27 cellular contexts compared by ENCODE assay signal in the genomic region with DNA sequence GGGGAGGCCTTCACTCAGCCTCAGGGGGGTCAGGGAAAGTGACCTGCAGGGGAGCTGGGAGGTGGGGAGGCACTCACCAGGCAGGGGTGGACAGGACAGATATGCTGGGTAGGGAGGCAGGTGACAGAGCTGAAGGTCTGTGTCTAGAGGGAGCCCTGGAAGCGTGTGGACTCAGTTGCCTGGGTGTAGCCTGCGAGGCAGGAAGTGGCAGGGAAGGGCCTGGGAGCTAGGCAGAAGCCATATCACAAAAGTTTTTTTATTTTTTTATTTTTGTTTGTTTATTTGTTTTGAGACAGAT. TPM values are rescaled to one million over a fixed set of nuclear protein-coding genes. Genes with fewer than 3 reads are reported as not detected.
A peak's percentile ranks its signal among the peaks of the same experiment; 100 is the strongest.
DNase-seq lines count a peak whose midpoint lies in the region; ATAC-seq, FAIRE-seq and TF ChIP-seq lines count a peak whose summit lies in the region.
"Had no signal": no experiment of that assay in that cellular context is flagged by ENCODE, and none has a peak within 500 bp of the region (broad histone marks: within the 10 kb centered on the region; RNA-seq: fewer than 3 reads in every experiment).

No MANE protein-coding gene starts in this region.

- no peak overlapping the region for H3K14ac ChIP-seq in trophoblast cell (ENCODE audit: low read length)

- H3K4me2 ChIP-seq in HepG2 (ENCODE audit: low read depth, low read length) (no peak overlapping the region), trophoblast cell (ENCODE audit: low read length) (no peak overlapping the region)
- H3K4me2 ChIP-seq: BLaER1, smooth muscle cell had no signal

- H2AK5ac ChIP-seq in trophoblast cell (ENCODE audit: low read length): no peak overlapping the region

- BruUV-seq in HepG2 (replicated peaks; lab: Mats Ljungman, UMichigan): no TSS peak

- TF ChIP-seq CTCF in HepG2 (CRISPR knock-in tag; IDR thresholded peaks at IDR 0.05): no peak

- H3K79me2 ChIP-seq in HepG2 (ENCODE audit: insufficient read depth, low read length) (no peaks in the 10 kb centered on the region), trophoblast cell (ENCODE audit: control insufficient read depth, insufficient read depth, low read length, poor library complexity) (no peaks in the 10 kb centered on the region)

- H3K9me3 ChIP-seq in HepG2 (ENCODE audit: low read length): no peaks in the 10 kb centered on the region
- H3K9me3 ChIP-seq in trophoblast cell (ENCODE audit: insufficient read depth, low read depth, low read length): peaks cover 3% of the 10 kb centered on the region
- H3K9me3 ChIP-seq: BLaER1, breast epithelium, left ventricle myocardium inferior had no signal

- peaks cover 17% of the 10 kb centered on the region for H3K4me1 ChIP-seq in HepG2 (ENCODE audit: insufficient read depth, low read length)
- H3K4me1 ChIP-seq in trophoblast cell (ENCODE audit: control insufficient read depth in 1 of 2, insufficient read depth in 2 of 2, low read length in 2 of 2): no peaks in the 10 kb centered on the region
- H3K4me1 ChIP-seq: breast epithelium, foreskin keratinocyte had no signal

- H2BK120ac ChIP-seq in trophoblast cell (ENCODE audit: insufficient read depth, low read length, poor library complexity): no peak overlapping the region

- no peak overlapping the region for H3K18ac ChIP-seq in trophoblast cell (ENCODE audit: low read length)

- H3K9ac ChIP-seq in HepG2 (ENCODE audit: insufficient read depth, low read depth, low read length): no peak overlapping the region
- no peak overlapping the region for H3K9ac ChIP-seq in trophoblast cell (ENCODE audit: low read length)
- H3K9ac ChIP-seq: BLaER1 had no signal

- H3K4me1 Mint-ChIP-seq in activated T-helper 17 cell treated with anti-CD3 and anti-CD28 coated beads, Interleukin-2, amount 50 U/mL, for 72 hours: peaks cover 10% of the 10 kb centered on the region

- H3K23ac ChIP-seq in trophoblast cell (ENCODE audit: low read length): no peak overlapping the region

- FAIRE-seq in HepG2 (lab: Jason Lieb, UNC): no peak
- FAIRE-seq: colon, GM12891, H54, HTR-8/SVneo had no signal

- no peaks in the 10 kb centered on the region for H3K36me3 Mint-ChIP-seq in activated naive CD4-positive, alpha-beta T cell treated with anti-CD3 and anti-CD28 coated beads, Interleukin-2, amount 50 U/mL, for 72 hours
- no peaks in the 10 kb centered on the region for H3K36me3 Mint-ChIP-seq in activated T-helper 17 cell treated with anti-CD3 and anti-CD28 coated beads, Interleukin-2, amount 50 U/mL, for 72 hours (ENCODE audit: low read depth)

- no peak overlapping the region for H3K4me3 Mint-ChIP-seq in activated T-helper 17 cell treated with anti-CD3 and anti-CD28 coated beads, Interleukin-2, amount 50 U/mL, for 72 hours
- H3K4me3 Mint-ChIP-seq: activated CD4-positive, alpha-beta T cell treated with anti-CD3 and anti-CD28 coated beads, Interleukin-2, amount 10 ng/mL, durations not matched to agents 7 days and 5 days; stimulated activated memory B cell treated with anti-CD40 and anti-IgM and Interleukin-4, amounts not matched to agents 10 μg/mL and 1 μg/mL and 100 μg/mL, for 72 hours; T-helper 17 cell had no signal

- no peak for DNase-seq in activated naive CD4-positive, alpha-beta T cell treated with anti-CD3 and anti-CD28 coated beads, Interleukin-2, amount 50 U/mL, for 72 hours (ENCODE audit: low spot score in 2 of 2)
- DNase-seq in activated naive CD4-positive, alpha-beta T cell treated with anti-CD3 and anti-CD28 coated beads, Interleukin-2, amount 50 U/mL, for 16 hours: no peak
- DNase-seq in HepG2 (ENCODE audit: low spot score) (no peak), trophoblast cell (no peak), NCI-H2029 (lab: John Stamatoyannopoulos, UW) (no peak), NCI-H2107 (lab: John Stamatoyannopoulos, UW) (no peak)
- DNase-seq: ACHN; activated CD4-positive, alpha-beta T cell treated with anti-CD3 and anti-CD28 coated beads, Interleukin-2, amount 10 ng/mL, durations not matched to agents 7 days and 5 days; Calu3; effector memory CD4-positive, alpha-beta T cell; foreskin keratinocyte; left ventricle myocardium inferior; NCI-H146; NCI-H2171 treated with DMSO at 0.1 percent for 48 hours; NCI-H524 treated with DMSO at 0.1 percent for 48 hours; nucleus accumbens; T-helper 17 cell had no signal

- peak overlapping the region; percentile 60 to 84 for H3K27ac Mint-ChIP-seq in activated naive CD4-positive, alpha-beta T cell treated with anti-CD3 and anti-CD28 coated beads, Interleukin-2, amount 50 U/mL, for 72 hours
- peak overlapping the region; percentile 6 for H3K27ac Mint-ChIP-seq in activated T-helper 17 cell treated with anti-CD3 and anti-CD28 coated beads, Interleukin-2, amount 50 U/mL, for 72 hours
- H3K27ac Mint-ChIP-seq: activated CD4-positive, alpha-beta T cell treated with anti-CD3 and anti-CD28 coated beads, Interleukin-2, amount 10 ng/mL, durations not matched to agents 7 days and 5 days; stimulated activated memory B cell treated with anti-CD40 and anti-IgM and Interleukin-4, amounts not matched to agents 10 μg/mL and 1 μg/mL and 100 μg/mL, for 72 hours; T-helper 17 cell had no signal

- H3K79me1 ChIP-seq in trophoblast cell (ENCODE audit: low read length): no peaks in the 10 kb centered on the region

- H3K27me3 Mint-ChIP-seq in activated T-helper 17 cell treated with anti-CD3 and anti-CD28 coated beads, Interleukin-2, amount 50 U/mL, for 72 hours: no peaks in the 10 kb centered on the region
- H3K27me3 Mint-ChIP-seq: activated CD4-positive, alpha-beta T cell treated with anti-CD3 and anti-CD28 coated beads, Interleukin-2, amount 10 ng/mL, durations not matched to agents 7 days and 5 days; stimulated activated memory B cell treated with anti-CD40 and anti-IgM and Interleukin-4, amounts not matched to agents 10 μg/mL and 1 μg/mL and 100 μg/mL, for 72 hours; T-helper 17 cell had no signal

- H3K4me3 ChIP-seq in HepG2 (replicated peaks in 1 of 3; ENCODE audit: insufficient read depth in 1 of 3, low read depth in 2 of 3, low read length in 3 of 3) (no peak overlapping the region), trophoblast cell (ENCODE audit: low read depth, low read length) (no peak overlapping the region)
- H3K4me3 ChIP-seq: BLaER1, breast epithelium, left ventricle myocardium inferior, smooth muscle cell had no signal

- TF ChIP-seq EP300 in HepG2 (IDR thresholded peaks at IDR 0.05; ENCODE audit: low read depth in 2 of 2, low read length in 2 of 2) (no peak), HepG2 (CRISPR knock-in tag; IDR thresholded peaks at IDR 0.05; ENCODE audit: borderline replicate concordance) (no peak)

- intact Hi-C loops in HepG2 (cut with micrococcal nuclease; ENCODE audit: unreplicated experiment): loop anchor here (2.0 kb wide), 1 partner anchor 39 kb away; no protein-coding TSS in a partner anchor

- H3K9me3 Mint-ChIP-seq in activated naive CD4-positive, alpha-beta T cell treated with anti-CD3 and anti-CD28 coated beads, Interleukin-2, amount 50 U/mL, for 72 hours: no peaks in the 10 kb centered on the region
- H3K9me3 Mint-ChIP-seq in activated T-helper 17 cell treated with anti-CD3 and anti-CD28 coated beads, Interleukin-2, amount 50 U/mL, for 72 hours: no peaks in the 10 kb centered on the region
- H3K9me3 Mint-ChIP-seq: activated CD4-positive, alpha-beta T cell treated with anti-CD3 and anti-CD28 coated beads, Interleukin-2, amount 10 ng/mL, durations not matched to agents 7 days and 5 days; stimulated activated memory B cell treated with anti-CD40 and anti-IgM and Interleukin-4, amounts not matched to agents 10 μg/mL and 1 μg/mL and 100 μg/mL, for 72 hours had no signal

- in situ Hi-C loops in HepG2 (cut with HindIII; ENCODE audit: extremely low pct_ligation_motif_present, low pct_unique_long_range_greater_than_20kb): no loop called here

- POLR2A ChIA-PET in HepG2 (lab: Yijun Ruan, JAX): interaction anchor here (1.0 to 2.3 kb wide), 3 partner anchors 35 to 213 kb away, joined by 4 to 9 read pairs (median 9); a partner anchor contains a TSS

- no peak overlapping the region for H4K8ac ChIP-seq in trophoblast cell (ENCODE audit: low read depth, low read length)

- 90% methylated on average over 2 of the region's 2 CpGs for WGBS in HepG2 (ENCODE audit: low lambda C conversion rate)
- WGBS in trophoblast cell (ENCODE audit: extremely low coverage, insufficient coverage, insufficient read length): no CpG with 5 or more reads among the region's 2 CpGs

- no peaks in the 10 kb centered on the region for H4K20me1 ChIP-seq in HepG2 (ENCODE audit: insufficient read depth, low read length)

- no peak overlapping the region for H2BK5ac ChIP-seq in trophoblast cell (ENCODE audit: low read depth, low read length, poor library complexity)

- peak overlapping the region; percentile 33 for H4K91ac ChIP-seq in trophoblast cell (ENCODE audit: low read depth, low read length)

- H4K12ac ChIP-seq in trophoblast cell (ENCODE audit: low read depth, low read length): no peak overlapping the region

- TF ChIP-seq RAD21 in HepG2 (CRISPR knock-in tag; IDR thresholded peaks at IDR 0.05): no peak

- no peak for TF ChIP-seq POLR2A in HepG2 (IDR thresholded peaks at IDR 0.05; ENCODE audit: insufficient read depth in 1 of 2, low read depth in 2 of 2, low read length in 2 of 2)

- H3K27ac ChIP-seq in HepG2 (ENCODE audit: extremely low read length, insufficient read depth, low read length): peak overlapping the region; percentile 36
- no peak overlapping the region for H3K27ac ChIP-seq in trophoblast cell (ENCODE audit: low read depth, low read length)
- H3K27ac ChIP-seq: BLaER1, breast epithelium, foreskin keratinocyte, left ventricle myocardium inferior had no signal

- H3K27me3 ChIP-seq in HepG2 (ENCODE audit: control insufficient read depth in 1 of 2, insufficient read depth in 2 of 2, low read length in 2 of 2): no peaks in the 10 kb centered on the region
- no peaks in the 10 kb centered on the region for H3K27me3 ChIP-seq in trophoblast cell (ENCODE audit: insufficient read depth, low read length)
- H3K27me3 ChIP-seq: BLaER1, breast epithelium, foreskin keratinocyte had no signal

- no peak overlapping the region for H2AFZ ChIP-seq in HepG2 (ENCODE audit: low read length)
- no peak overlapping the region for H2AFZ ChIP-seq in trophoblast cell (ENCODE audit: insufficient read depth, low read length, poor library complexity)

- H2BK12ac ChIP-seq in trophoblast cell (ENCODE audit: low read length): no peak overlapping the region

- H3K36me3 ChIP-seq in HepG2 (replicated peaks in 1 of 2; ENCODE audit: control insufficient read depth in 1 of 2, insufficient read depth in 2 of 2, low read length in 2 of 2): peaks cover 2% of the 10 kb centered on the region in 2 experiments; a peak in 2 of 5 replicates
- H3K36me3 ChIP-seq in trophoblast cell (ENCODE audit: control insufficient read depth in 1 of 2, insufficient read depth in 2 of 2, low read length in 2 of 2): no peaks in the 10 kb centered on the region
- H3K36me3 ChIP-seq: breast epithelium, left ventricle myocardium inferior had no signal

- ATAC-seq in activated naive CD4-positive, alpha-beta T cell treated with anti-CD3 and anti-CD28 coated beads, Interleukin-2, amount 50 U/mL, for 72 hours: no peak
- ATAC-seq in activated T-helper 17 cell treated with anti-CD3 and anti-CD28 coated beads, Interleukin-2, amount 50 U/mL, for 72 hours (replicated peaks): no peak
- ATAC-seq in HepG2 (peak; percentile 70), HG02840 (IDR thresholded peaks at IDR 0.05; ENCODE audit: low FRiP score, unreplicated experiment) (no peak)
- ATAC-seq: foreskin keratinocyte; stimulated activated memory B cell treated with anti-CD40 and anti-IgM and Interleukin-4, amounts not matched to agents 10 μg/mL and 1 μg/mL and 100 μg/mL, for 72 hours; T-helper 17 cell had no signal

- CTCF ChIA-PET in HepG2 (lab: Yijun Ruan, JAX; ENCODE audit: low intra/inter-chr PET ratio, low total read pairs): no interaction called here

- no peak overlapping the region for H3K4ac ChIP-seq in trophoblast cell (ENCODE audit: low read depth, low read length)

RNA-seq across cellular contexts. Expression of a gene that starts 39.3 kb away (rescaled TPM):
- 100 to 1,000 TPM in 1 of 2 donors, 10 to 100 TPM in 1; 99.9 to 180 TPM for total RNA-seq in activated naive CD4-positive, alpha-beta T cell treated with anti-CD3 and anti-CD28 coated beads, Interleukin-2, amount 50 U/mL, for 72 hours
- total RNA-seq in activated T-helper 17 cell treated with anti-CD3 and anti-CD28 coated beads, Interleukin-2, amount 50 U/mL, for 72 hours: 100 to 1,000 TPM; 112 to 160 TPM
- total RNA-seq in HepG2 (2016; rRNA removed; fragmentation: Illumina TruSeq; extraction: Trizol): 178 and 220 TPM in 2 replicates
- total RNA-seq in HepG2 (2016; cell fraction: cytosol; rRNA removed; fragmentation: Illumina TruSeq; extraction: Trizol; ENCODE audit: low read depth): 710 and 791 TPM in 2 replicates
- total RNA-seq in HepG2 (2016; cell fraction: insoluble cytoplasmic fraction; rRNA removed; fragmentation: Illumina TruSeq; extraction: Trizol): 169 and 227 TPM in 2 replicates
- 491 and 557 TPM in 2 replicates for total RNA-seq in HepG2 (2016; cell fraction: membrane; rRNA removed; fragmentation: Illumina TruSeq; extraction: Trizol)
- total RNA-seq in HepG2 (2016; cell fraction: nucleus; rRNA removed; fragmentation: Illumina TruSeq; extraction: Trizol): 80.1 and 103 TPM in 2 replicates
- 155 and 179 TPM in 2 replicates for polyA plus RNA-seq in HepG2 (2011; rRNA removed)
- 176 and 208 TPM in 2 replicates for polyA plus RNA-seq in HepG2 (2011; cell fraction: cytosol; rRNA removed)
- 332 and 368 TPM in 2 replicates for polyA plus RNA-seq in HepG2 (2011; cell fraction: nucleus; rRNA removed)
- 109 and 121 TPM in 2 replicates for polyA plus RNA-seq in HepG2 (2012)
- 761 and 860 TPM in 2 replicates for polyA plus RNA-seq in HepG2 (2016; cell fraction: cytosol; fragmentation: Illumina TruSeq; extraction: Trizol; ENCODE audit: low read depth)
- 159 and 186 TPM in 2 replicates for polyA plus RNA-seq in HepG2 (2016; cell fraction: insoluble cytoplasmic fraction; fragmentation: Illumina TruSeq; extraction: Trizol; ENCODE audit: low read depth)
- 440 and 496 TPM in 2 replicates for polyA plus RNA-seq in HepG2 (2016; cell fraction: membrane; fragmentation: Illumina TruSeq; extraction: Trizol; ENCODE audit: low read depth)
- 178 and 189 TPM in 2 replicates for polyA plus RNA-seq in HepG2 (2016; cell fraction: nucleus; fragmentation: Illumina TruSeq; extraction: Trizol; ENCODE audit: insufficient read depth, low read depth)
- polyA minus RNA-seq in HepG2 (2011; rRNA and poly(A)+ RNA removed; ENCODE audit: low replicate concordance): 30.5 and 34.7 TPM in 2 replicates
- 30.8 and 31.7 TPM in 2 replicates for polyA minus RNA-seq in HepG2 (2011; cell fraction: cytosol; rRNA and poly(A)+ RNA removed)
- polyA minus RNA-seq in HepG2 (2011; cell fraction: nucleus; rRNA and poly(A)+ RNA removed): 19.3 and 22.6 TPM in 2 replicates
- polyA plus RNA-seq in trophoblast cell (2013): 121 and 122 TPM in 2 replicates

RNA-seq across cellular contexts. Expression of a gene that starts 44.7 kb away (rescaled TPM):
- 10 to 100 TPM; 30.3 to 30.8 TPM for total RNA-seq in activated naive CD4-positive, alpha-beta T cell treated with anti-CD3 and anti-CD28 coated beads, Interleukin-2, amount 50 U/mL, for 72 hours
- 10 to 100 TPM; 24.9 to 28.6 TPM for total RNA-seq in activated T-helper 17 cell treated with anti-CD3 and anti-CD28 coated beads, Interleukin-2, amount 50 U/mL, for 72 hours
- 10.6 and 14.6 TPM in 2 replicates for total RNA-seq in HepG2 (2016; rRNA removed; fragmentation: Illumina TruSeq; extraction: Trizol)
- 4.5 and 4.8 TPM in 2 replicates for total RNA-seq in HepG2 (2016; cell fraction: cytosol; rRNA removed; fragmentation: Illumina TruSeq; extraction: Trizol; ENCODE audit: low read depth)
- 12.7 and 14.8 TPM in 2 replicates for total RNA-seq in HepG2 (2016; cell fraction: insoluble cytoplasmic fraction; rRNA removed; fragmentation: Illumina TruSeq; extraction: Trizol)
- total RNA-seq in HepG2 (2016; cell fraction: membrane; rRNA removed; fragmentation: Illumina TruSeq; extraction: Trizol): 8.7 and 8.8 TPM in 2 replicates
- total RNA-seq in HepG2 (2016; cell fraction: nucleus; rRNA removed; fragmentation: Illumina TruSeq; extraction: Trizol): 11.1 and 14.0 TPM in 2 replicates
- polyA plus RNA-seq in HepG2 (2011; rRNA removed): 13.2 and 15.5 TPM in 2 replicates
- 10.6 and 23.9 TPM in 2 replicates for polyA plus RNA-seq in HepG2 (2011; cell fraction: cytosol; rRNA removed)
- 115 and 150 TPM in 2 replicates for polyA plus RNA-seq in HepG2 (2011; cell fraction: nucleus; rRNA removed)
- 6.2 and 7.8 TPM in 2 replicates for polyA plus RNA-seq in HepG2 (2012)
- polyA plus RNA-seq in HepG2 (2016; cell fraction: cytosol; fragmentation: Illumina TruSeq; extraction: Trizol; ENCODE audit: low read depth): 7.1 and 7.6 TPM in 2 replicates
- 14.3 and 16.0 TPM in 2 replicates for polyA plus RNA-seq in HepG2 (2016; cell fraction: insoluble cytoplasmic fraction; fragmentation: Illumina TruSeq; extraction: Trizol; ENCODE audit: low read depth)
- 10.5 and 12.0 TPM in 2 replicates for polyA plus RNA-seq in HepG2 (2016; cell fraction: membrane; fragmentation: Illumina TruSeq; extraction: Trizol; ENCODE audit: low read depth)
- polyA plus RNA-seq in HepG2 (2016; cell fraction: nucleus; fragmentation: Illumina TruSeq; extraction: Trizol; ENCODE audit: insufficient read depth, low read depth): 40.3 and 43.3 TPM in 2 replicates
- 20.5 and 24.4 TPM in 2 replicates for polyA minus RNA-seq in HepG2 (2011; rRNA and poly(A)+ RNA removed; ENCODE audit: low replicate concordance)
- polyA minus RNA-seq in HepG2 (2011; cell fraction: cytosol; rRNA and poly(A)+ RNA removed): 6.2 and 10.0 TPM in 2 replicates
- 14.0 and 15.5 TPM in 2 replicates for polyA minus RNA-seq in HepG2 (2011; cell fraction: nucleus; rRNA and poly(A)+ RNA removed)
- 5.6 and 6.0 TPM in 2 replicates for polyA plus RNA-seq in trophoblast cell (2013)

RNA-seq across cellular contexts. Expression of a gene that starts 53.5 kb away (rescaled TPM):
- total RNA-seq in activated naive CD4-positive, alpha-beta T cell treated with anti-CD3 and anti-CD28 coated beads, Interleukin-2, amount 50 U/mL, for 72 hours: 1 to 10 TPM; 8.9 to 9.5 TPM
- total RNA-seq in activated T-helper 17 cell treated with anti-CD3 and anti-CD28 coated beads, Interleukin-2, amount 50 U/mL, for 72 hours: 10 to 100 TPM in 1 of 2 donors, 1 to 10 TPM in 1; 7.7 to 12.0 TPM
- 3.4 and 6.0 TPM in 2 replicates for total RNA-seq in HepG2 (2016; rRNA removed; fragmentation: Illumina TruSeq; extraction: Trizol)
- total RNA-seq in HepG2 (2016; cell fraction: cytosol; rRNA removed; fragmentation: Illumina TruSeq; extraction: Trizol; ENCODE audit: low read depth): 2.0 and 2.1 TPM in 2 replicates
- 3.8 and 6.2 TPM in 2 replicates for total RNA-seq in HepG2 (2016; cell fraction: insoluble cytoplasmic fraction; rRNA removed; fragmentation: Illumina TruSeq; extraction: Trizol)
- total RNA-seq in HepG2 (2016; cell fraction: membrane; rRNA removed; fragmentation: Illumina TruSeq; extraction: Trizol): 4.2 and 4.6 TPM in 2 replicates
- 7.6 and 8.0 TPM in 2 replicates for total RNA-seq in HepG2 (2016; cell fraction: nucleus; rRNA removed; fragmentation: Illumina TruSeq; extraction: Trizol)
- polyA plus RNA-seq in HepG2 (2011; rRNA removed): 4.8 and 5.1 TPM in 2 replicates
- 2.5 and 4.1 TPM in 2 replicates for polyA plus RNA-seq in HepG2 (2011; cell fraction: cytosol; rRNA removed)
- 9.9 and 12.0 TPM in 2 replicates for polyA plus RNA-seq in HepG2 (2011; cell fraction: nucleus; rRNA removed)
- 2.4 and 3.6 TPM in 2 replicates for polyA plus RNA-seq in HepG2 (2012)
- 0.78 and 1.3 TPM in 2 replicates for polyA plus RNA-seq in HepG2 (2016; cell fraction: cytosol; fragmentation: Illumina TruSeq; extraction: Trizol; ENCODE audit: low read depth)
- 2.3 and 4.0 TPM in 2 replicates for polyA plus RNA-seq in HepG2 (2016; cell fraction: insoluble cytoplasmic fraction; fragmentation: Illumina TruSeq; extraction: Trizol; ENCODE audit: low read depth)
- polyA plus RNA-seq in HepG2 (2016; cell fraction: membrane; fragmentation: Illumina TruSeq; extraction: Trizol; ENCODE audit: low read depth): 1.7 and 2.1 TPM in 2 replicates
- 12.6 and 14.0 TPM in 2 replicates for polyA plus RNA-seq in HepG2 (2016; cell fraction: nucleus; fragmentation: Illumina TruSeq; extraction: Trizol; ENCODE audit: insufficient read depth, low read depth)
- 16.7 and 18.1 TPM in 2 replicates for polyA minus RNA-seq in HepG2 (2011; rRNA and poly(A)+ RNA removed; ENCODE audit: low replicate concordance)
- polyA minus RNA-seq in HepG2 (2011; cell fraction: cytosol; rRNA and poly(A)+ RNA removed): 4.4 and 4.7 TPM in 2 replicates
- polyA minus RNA-seq in HepG2 (2011; cell fraction: nucleus; rRNA and poly(A)+ RNA removed): 9.8 and 10.9 TPM in 2 replicates
- polyA plus RNA-seq in trophoblast cell (2013): 2.4 TPM in 2 replicates
